ENCODE assay signal across 12 cellular contexts in genomic region chr15:34810455-34811146, GRCh38. TPM values are rescaled to one million over a fixed set of nuclear protein-coding genes. Genes with fewer than 3 reads are reported as not detected.
DNase-seq lines count a peak whose midpoint lies in the region; ATAC-seq, FAIRE-seq and TF ChIP-seq lines count a peak whose summit lies in the region.
"Had no signal": no experiment of that assay in that cellular context is flagged by ENCODE, and none has a peak within 500 bp of the region (broad histone marks: within the 10 kb centered on the region; RNA-seq: fewer than 3 reads in every experiment).

No MANE protein-coding gene starts in this region.

- H3K36me3 ChIP-seq in keratinocyte (ENCODE audit: control insufficient read depth in 2 of 2, extremely low read depth in 1 of 2, insufficient read depth in 2 of 2, low read length in 2 of 2), result no peaks in the 10 kb centered on the region

- H3K4me1 ChIP-seq in keratinocyte (ENCODE audit: control insufficient read depth, extremely low read depth, insufficient read depth, low read length), result no peaks in the 10 kb centered on the region

- H3K79me2 ChIP-seq in keratinocyte (ENCODE audit: control insufficient read depth, insufficient read depth, low read length), result no peaks in the 10 kb centered on the region

- H2AFZ ChIP-seq in keratinocyte (ENCODE audit: control insufficient read depth, low read length), result peak overlapping the region; percentile 61

- no peaks in the 10 kb centered on the region for H4K20me1 ChIP-seq in keratinocyte (ENCODE audit: control insufficient read depth, extremely low read depth, insufficient read depth, low read length)

- H3K4me3 ChIP-seq in astrocyte of the cerebellum (ENCODE audit: low read depth, low read length), result no peak overlapping the region
- H3K4me3 ChIP-seq in keratinocyte (ENCODE audit: control insufficient read depth in 2 of 3, extremely low read depth in 1 of 3, insufficient read depth in 2 of 3, low read depth in 1 of 3, low read length in 3 of 3), result no peak overlapping the region

- FAIRE-seq in keratinocyte (lab: Jason Lieb, UNC), result no peak

- ATAC-seq in GM19328 (IDR thresholded peaks at IDR 0.05; ENCODE audit: unreplicated experiment), result no peak

- no peak overlapping the region for H3K9ac ChIP-seq in keratinocyte (ENCODE audit: control insufficient read depth, extremely low read depth, insufficient read depth, low read length)

- in situ Hi-C loops in astrocyte of the cerebellum (cut with HindIII; ENCODE audit: low sequenced_read_pairs), result no loop called here

- no peaks in the 10 kb centered on the region for H3K9me3 ChIP-seq in keratinocyte (ENCODE audit: control insufficient read depth, low read depth, low read length)

- DNase-seq in AG08395 (ENCODE audit: low spot score) (peak; percentile 94), HS-27A (ENCODE audit: low read depth) (peak; percentile 96), astrocyte of the cerebellum (ENCODE audit: low read depth) (peak; percentile 61), keratinocyte (ENCODE audit: low read depth, low spot score) (peak; percentile 40), occipital lobe (lab: John Stamatoyannopoulos, UW) (no peak), NCI-H2227 treated with DMSO at 0.1 percent for 48 hours (lab: John Stamatoyannopoulos, UW) (no peak), medulla oblongata (ENCODE audit: extremely low spot score) (no peak)
- DNase-seq: caudate nucleus, NCI-H187 treated with DMSO at 0.1 percent for 48 hours had no signal

- no peak overlapping the region for H3K4me2 ChIP-seq in keratinocyte (ENCODE audit: control insufficient read depth, extremely low read depth, insufficient read depth, low read depth, low read length)

- peak overlapping the region; percentile 57 for H3K27ac ChIP-seq in keratinocyte (ENCODE audit: control insufficient read depth, insufficient read depth, low read length)

- H3K9me1 ChIP-seq in keratinocyte (ENCODE audit: control insufficient read depth, extremely low read depth, insufficient read depth, low read length), result no peaks in the 10 kb centered on the region

- dilution Hi-C loops in keratinocyte (cut with MboI; ENCODE audit: extremely low pct_ligation_motif_present, low sequenced_read_pairs), result no loop called here

- H3K27me3 ChIP-seq in keratinocyte (ENCODE audit: control insufficient read depth, extremely low read depth, insufficient read depth, low read length), result no peaks in the 10 kb centered on the region

- TF ChIP-seq CTCF in astrocyte of the cerebellum (IDR thresholded peaks at IDR 0.05; ENCODE audit: low read depth, low read length, missing control alignments) (no peak), keratinocyte (optimal IDR thresholded peaks at IDR 0.05 in 1 of 3, IDR thresholded peaks at IDR 0.05 in 1 of 3, conservative IDR thresholded peaks at IDR 0.05 in 1 of 3; ENCODE audit: extremely low read depth in 1 of 3, insufficient read depth in 2 of 3, low read length in 3 of 3) (no peak)

RNA-seq across cellular contexts. Expression of gene ACTC1, which starts 15.3 kb away (rescaled TPM):
- 0.08 to 0.10 TPM in 2 of 3 replicates, not detected in the other for polyA plus RNA-seq in keratinocyte
- polyA plus RNA-seq in keratinocyte (2011; ENCODE audit: low read depth), result 0.45 TPM
- 0.05 TPM in 1 of 2 replicates, not detected in the other for polyA plus RNA-seq in keratinocyte (2011; cell fraction: cytosol; rRNA removed)
- 0.11 and 0.45 TPM in 2 replicates for polyA plus RNA-seq in keratinocyte (2011; cell fraction: nucleus; rRNA removed)
- polyA plus RNA-seq in keratinocyte (2012; ENCODE audit: low replicate concordance), result 0.66 TPM in 1 of 2 replicates, not detected in the other
- not detected in 3 replicates for polyA minus RNA-seq in keratinocyte
- polyA minus RNA-seq in keratinocyte (2011; cell fraction: cytosol; rRNA and poly(A)+ RNA removed), result not detected
- polyA minus RNA-seq in keratinocyte (2011; cell fraction: nucleus; rRNA and poly(A)+ RNA removed), result not detected in 2 replicates
- 0.31 TPM for total RNA-seq in occipital lobe
- total RNA-seq: SK-MEL-5 had no signal

RNA-seq across cellular contexts. Expression of gene GJD2, which starts 55.8 kb away (rescaled TPM):
- polyA plus RNA-seq in keratinocyte, result not detected in 3 replicates
- polyA plus RNA-seq in keratinocyte (2011; ENCODE audit: low read depth), result not detected
- not detected in 2 replicates for polyA plus RNA-seq in keratinocyte (2011; cell fraction: cytosol; rRNA removed)
- polyA plus RNA-seq in keratinocyte (2011; cell fraction: nucleus; rRNA removed), result not detected in 2 replicates
- polyA plus RNA-seq in keratinocyte (2012; ENCODE audit: low replicate concordance), result not detected in 2 replicates
- not detected in 3 replicates for polyA minus RNA-seq in keratinocyte
- polyA minus RNA-seq in keratinocyte (2011; cell fraction: cytosol; rRNA and poly(A)+ RNA removed), result not detected
- not detected in 2 replicates for polyA minus RNA-seq in keratinocyte (2011; cell fraction: nucleus; rRNA and poly(A)+ RNA removed)
- 1.1 TPM for total RNA-seq in occipital lobe
- total RNA-seq: omental fat pad, SK-MEL-5 had no signal

Comparison
In these comparisons a context has a peak if more than half of its experiments do, and no peak if none do; other contexts are left out.
1. DNase-seq: peak in AG08395 (single experiment), HS-27A (single experiment), astrocyte of the cerebellum (single experiment) and keratinocyte (single experiment); none in occipital lobe (single experiment), NCI-H2227 treated with DMSO at 0.1 percent for 48 hours (single experiment) and medulla oblongata (single experiment).